1 cellular context compared by ENCODE assay signal in the genomic region with DNA sequence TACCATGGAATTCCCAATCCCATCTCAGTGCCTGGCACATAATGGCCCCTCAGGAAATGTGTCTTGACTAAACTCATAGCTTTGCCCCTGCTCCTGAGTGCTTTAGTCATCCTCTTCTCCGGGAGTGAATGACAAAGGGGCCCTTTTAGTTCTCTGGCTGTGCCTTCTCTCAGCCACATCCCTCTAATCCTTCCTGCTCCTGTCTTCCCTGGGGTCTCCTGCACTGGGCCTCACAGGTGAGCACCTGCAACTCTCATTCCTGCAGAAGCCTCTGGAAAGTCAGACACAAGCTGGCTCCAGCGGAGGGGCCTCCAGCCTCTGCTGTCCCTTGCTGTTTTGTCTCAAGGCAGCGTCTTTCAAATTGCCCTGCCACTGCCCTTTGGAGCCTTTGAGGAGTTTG.
TF ChIP-seq lines count a peak whose summit lies in the region.

No MANE protein-coding gene starts in this region.

TF ChIP-seq in H1, 55 proteins besides CTCF, POLR2A, EP300 and RAD21:
- TF ChIP-seq ATF2 (IDR thresholded peaks at IDR 0.05; ENCODE audit: low read length) (no peak), CBX5 (IDR thresholded peaks at IDR 0.05; ENCODE audit: low read depth, low read length) (no peak), RXRA (IDR thresholded peaks at IDR 0.05; ENCODE audit: insufficient read depth, low read depth, low read length) (no peak), E2F6 (IDR thresholded peaks at IDR 0.05) (0 out of 2 replicates have a peak, but pooled peaks have one; percentile 8), TCF12 (IDR thresholded peaks at IDR 0.05; ENCODE audit: low read depth, low read length) (no peak), POU5F1 (IDR thresholded peaks at IDR 0.05; ENCODE audit: low read depth, low read length) (no peak), YY1 (IDR thresholded peaks at IDR 0.05; ENCODE audit: low read depth, low read length) (peak; percentile 17; the same call in 1 of the 2 replicates), SAP30 (IDR thresholded peaks at IDR 0.05; ENCODE audit: insufficient read depth, insufficient replicate concordance, low read length) (no peak), CEBPB (IDR thresholded peaks at IDR 0.05; ENCODE audit: low read depth, low read length) (no peak), BRCA1 (IDR thresholded peaks at IDR 0.05; ENCODE audit: low read depth, low read length) (no peak), EZH2 (IDR thresholded peaks at IDR 0.05; ENCODE audit: low read depth, low read length, severe bottlenecking) (no peak)
